In the genomic region with DNA sequence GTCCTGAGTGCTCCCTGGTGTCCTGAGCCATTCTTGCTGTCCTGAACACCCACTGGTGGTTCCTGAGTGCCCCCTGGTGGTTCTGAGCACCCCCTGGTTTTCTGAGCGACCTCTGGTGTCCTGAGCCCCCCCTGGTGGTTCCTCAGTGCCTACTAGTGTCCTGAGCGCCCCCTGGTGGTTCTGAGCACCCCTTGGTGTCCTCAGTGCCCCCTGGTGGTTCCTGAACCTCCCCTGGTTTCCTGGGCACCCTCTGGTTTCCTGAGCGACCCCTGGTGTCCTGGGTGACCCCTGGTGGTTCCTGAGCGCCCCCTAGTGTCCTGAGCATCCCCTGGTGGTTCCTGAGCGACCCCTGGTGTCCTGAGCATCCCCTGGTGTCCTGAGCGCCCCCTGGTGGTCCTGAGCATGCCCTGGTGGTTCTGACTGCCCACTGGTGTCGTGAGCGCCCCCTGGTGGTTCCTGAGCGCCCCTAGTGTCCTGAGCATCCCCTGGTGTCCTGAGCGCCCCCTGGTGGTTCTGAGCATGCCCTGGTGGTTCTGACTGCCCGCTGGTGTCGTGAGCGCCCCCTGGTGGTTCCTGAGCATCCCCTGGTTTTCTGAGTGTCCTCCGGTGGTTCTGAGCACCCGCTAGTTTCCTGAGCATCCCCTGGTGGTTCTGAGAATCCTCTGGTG, we compare ENCODE assay signal across 8 cellular contexts.
DNase-seq lines count a peak whose midpoint lies in the region; ATAC-seq, FAIRE-seq and TF ChIP-seq lines count a peak whose summit lies in the region.

No MANE protein-coding gene starts in this region.

- intact Hi-C loops in IMR-90 (cut with micrococcal nuclease) (no loop called here), dorsolateral prefrontal cortex (cut with DNase I) (loop anchor here in 1 of 2 donors (10.0 kb wide), 1 partner anchor 455 kb away; no protein-coding TSS in a partner anchor), pancreas (cut with DNase I) (no loop called here), esophagus squamous epithelium (cut with DNase I) (no loop called here)

- no peak overlapping the region for H2AK5ac ChIP-seq in IMR-90 (ENCODE audit: low read depth, low read length)

- CTCF ChIA-PET in CD8-positive, alpha-beta memory T cell (lab: Charles Lee) = interaction anchor here (0.8 kb wide), 1 partner anchor 25 kb away, joined by 4 read pairs; no protein-coding TSS in a partner anchor
- CTCF ChIA-PET in IMR-90 (lab: Yijun Ruan, JAX) = no interaction called here

- peak; percentile 66 for ATAC-seq in GM19463 (IDR thresholded peaks at IDR 0.05; ENCODE audit: unreplicated experiment)
- ATAC-seq in IMR-90 (ENCODE audit: low read depth) = no peak
- ATAC-seq in activated CD4-positive, CD25-positive, alpha-beta regulatory T cell treated with anti-CD3 and anti-CD28 coated beads, Interleukin-2, amount 50 U/mL, for 24 hours = peak; percentile 74 to 82
- ATAC-seq in pancreas = peak in 3 of 4 donors; percentile 44 to 71 (median 45)

- peak; percentile 63 to 85 (median 83) for DNase-seq in CD8-positive, alpha-beta memory T cell
- DNase-seq in IMR-90 (no peak), dorsolateral prefrontal cortex (peak in 2 of 10 donors; percentile 19 to 43), pancreas (peak in 5 of 6 donors; percentile 16 to 74 (median 55)), mesenteric fat pad (ENCODE audit: low spot score) (no peak), esophagus squamous epithelium (lab: John Stamatoyannopoulos, UW) (no peak)

- H2AK9ac ChIP-seq in IMR-90 (replicated peaks; ENCODE audit: low read depth, low read length, poor library complexity) = no peak overlapping the region

- H4K8ac ChIP-seq in IMR-90 (ENCODE audit: low read depth in 2 of 2, low read length in 2 of 2) = no peak overlapping the region

- no peaks in the 10 kb centered on the region for H3K27me3 ChIP-seq in CD8-positive, alpha-beta memory T cell (ENCODE audit: insufficient read depth, low read length, poor library complexity, severe bottlenecking)
- H3K27me3 ChIP-seq in IMR-90 (ENCODE audit: control insufficient read depth, insufficient read depth, low read length) (no peaks in the 10 kb centered on the region), dorsolateral prefrontal cortex (peaks cover 0 to 17% (median 0%) of the 10 kb centered on the region in 45 donors), pancreas (no peaks in the 10 kb centered on the region), esophagus squamous epithelium (no peaks in the 10 kb centered on the region)

- no peak overlapping the region for H3K9ac ChIP-seq in IMR-90 (ENCODE audit: low read depth, low read length)

- no peaks in the 10 kb centered on the region for H3K36me3 ChIP-seq in CD8-positive, alpha-beta memory T cell (ENCODE audit: insufficient read depth, low read length)
- H3K36me3 ChIP-seq in IMR-90 (ENCODE audit: control insufficient read depth, insufficient read depth, low read length) (no peaks in the 10 kb centered on the region), pancreas (no peaks in the 10 kb centered on the region), esophagus squamous epithelium (no peaks in the 10 kb centered on the region)

- peaks cover 25 to 44% (median 42%) of the 10 kb centered on the region in 3 donors for H3K4me1 Mint-ChIP-seq in CD8-positive, alpha-beta memory T cell

- no peak overlapping the region for H3K23ac ChIP-seq in IMR-90 (ENCODE audit: low read depth, low read length)

- peaks cover 28% of the 10 kb centered on the region for H3K4me1 ChIP-seq in CD8-positive, alpha-beta memory T cell (ENCODE audit: insufficient read depth, low read length)
- H3K4me1 ChIP-seq in IMR-90 (ENCODE audit: control insufficient read depth, insufficient read depth, low read length) = no peaks in the 10 kb centered on the region
- no peaks in the 10 kb centered on the region for H3K4me1 ChIP-seq in pancreas
- H3K4me1 ChIP-seq in esophagus squamous epithelium = no peaks in the 10 kb centered on the region

- H2BK20ac ChIP-seq in IMR-90 (ENCODE audit: low read depth, low read length) = no peak overlapping the region

- 47% methylated on average over 4 of the region's 15 CpGs; no CpG with 5 or more reads in 1 of the 2 experiments for WGBS in IMR-90 (ENCODE audit: extremely low coverage in 2 of 2, insufficient read length in 1 of 2), 2 experiments
- WGBS in pancreas, 2 donors = 62 to 63% methylated on average over 13 to 15 of the region's 15 CpGs
- 44 to 80% methylated on average over 2 to 5 of the region's 15 CpGs for WGBS in esophagus squamous epithelium, 2 donors

- no peak overlapping the region for H3K14ac ChIP-seq in IMR-90 (replicated peaks; ENCODE audit: low read depth, low read length)

- H4K5ac ChIP-seq in IMR-90 (ENCODE audit: low read depth, low read length) = no peak overlapping the region

- no peak overlapping the region for H3K27ac ChIP-seq in CD8-positive, alpha-beta memory T cell (ENCODE audit: low read depth, low read length)
- no peak overlapping the region for H3K27ac ChIP-seq in IMR-90 (ENCODE audit: insufficient read depth, low read length)
- H3K27ac ChIP-seq in dorsolateral prefrontal cortex = no peak overlapping the region
- no peak overlapping the region for H3K27ac ChIP-seq in pancreas
- no peak overlapping the region for H3K27ac ChIP-seq in esophagus squamous epithelium

- H3K27ac Mint-ChIP-seq in CD8-positive, alpha-beta memory T cell = peak overlapping the region in 3 of 8 donors; percentile 8 to 91 (median 66)

- no peak overlapping the region for H2BK15ac ChIP-seq in IMR-90 (ENCODE audit: low read depth, low read length)

- no peaks in the 10 kb centered on the region for H4K20me1 ChIP-seq in IMR-90 (ENCODE audit: insufficient read depth, low read length)

- H2BK120ac ChIP-seq in IMR-90 (ENCODE audit: low read depth, low read length) = no peak overlapping the region

- no peak overlapping the region for H3K4me2 ChIP-seq in IMR-90 (ENCODE audit: low read depth, low read length)

- H3K4me3 ChIP-seq in CD8-positive, alpha-beta memory T cell (ENCODE audit: low read length) = no peak overlapping the region
- no peak overlapping the region for H3K4me3 ChIP-seq in IMR-90 (ENCODE audit: insufficient read depth, low read depth, low read length)
- H3K4me3 ChIP-seq in dorsolateral prefrontal cortex = no peak overlapping the region
- no peak overlapping the region for H3K4me3 ChIP-seq in pancreas
- no peak overlapping the region for H3K4me3 ChIP-seq in esophagus squamous epithelium

- H3K9me3 Mint-ChIP-seq in CD8-positive, alpha-beta memory T cell = peaks cover 0 to 4% (median 0%) of the 10 kb centered on the region in 5 donors

- H3K4me3 Mint-ChIP-seq in CD8-positive, alpha-beta memory T cell = no peak overlapping the region

- H2AFZ ChIP-seq in IMR-90 (replicated peaks; ENCODE audit: low read length, poor library complexity) = no peak overlapping the region

- H3K4ac ChIP-seq in IMR-90 (ENCODE audit: low read depth, low read length) = no peak overlapping the region

- TF ChIP-seq CTCF in IMR-90 (conservative IDR thresholded peaks at IDR 0.05; ENCODE audit: low read depth, low read length) (peak; percentile 25; the same call in 1 of the 2 replicates), dorsolateral prefrontal cortex (IDR thresholded peaks at IDR 0.05 in 54 of 56, conservative IDR thresholded peaks at IDR 0.05 in 2 of 56; ENCODE audit: low read depth in 1 of 56, partially characterized antibody in 56 of 56) (peak in 40 of 56 donors; percentile 6 to 54 (median 33)), pancreas (IDR thresholded peaks at IDR 0.05) (peak in 1 of 4 donors; percentile 16), esophagus squamous epithelium (IDR thresholded peaks at IDR 0.05) (peak in 2 of 6 experiments; percentile 32 to 54)

- no peak overlapping the region for H3K18ac ChIP-seq in IMR-90 (ENCODE audit: low read depth, low read length)

- TF ChIP-seq POLR2A in IMR-90 (IDR thresholded peaks at IDR 0.05; ENCODE audit: low read depth, low read length) (no peak), esophagus squamous epithelium (IDR thresholded peaks at IDR 0.05) (no peak)

- H3K79me1 ChIP-seq in IMR-90 (ENCODE audit: low read depth in 1 of 2, low read length in 2 of 2) = no peaks in the 10 kb centered on the region

- FAIRE-seq in pancreas (lab: Jason Lieb, UNC) = no peak

- peaks cover 0 to 4% of the 10 kb centered on the region in 2 donors for H3K27me3 Mint-ChIP-seq in CD8-positive, alpha-beta memory T cell

- no peak overlapping the region for H4K91ac ChIP-seq in IMR-90 (ENCODE audit: insufficient read depth, low read depth, low read length)

- no peak for TF ChIP-seq RAD21 in IMR-90 (IDR thresholded peaks at IDR 0.05; ENCODE audit: low read length)

- H3K56ac ChIP-seq in IMR-90 (ENCODE audit: extremely low read depth, insufficient read depth, low read length) = no peak overlapping the region

- H3K9me3 ChIP-seq in CD8-positive, alpha-beta memory T cell (ENCODE audit: low read length) = no peaks in the 10 kb centered on the region
- peaks cover 6% of the 10 kb centered on the region; the same call in 1 of the 2 replicates for H3K9me3 ChIP-seq in IMR-90 (ENCODE audit: control insufficient read depth, insufficient read depth, low read length)
- H3K9me3 ChIP-seq in pancreas = no peaks in the 10 kb centered on the region
- peaks cover 0 to 4% (median 0%) of the 10 kb centered on the region in 3 donors for H3K9me3 ChIP-seq in esophagus squamous epithelium

- BruUV-seq in IMR-90 (replicated peaks; lab: Mats Ljungman, UMichigan) = no TSS peak

- in situ Hi-C loops in IMR-90 (cut with MboI; ENCODE audit: low sequenced_read_pairs) = no loop called here

- no peaks in the 10 kb centered on the region for H3K9me1 ChIP-seq in IMR-90 (ENCODE audit: insufficient read depth, low read length)

- POLR2A ChIA-PET in CD8-positive, alpha-beta memory T cell (lab: Charles Lee) = no interaction called here
- POLR2A ChIA-PET in IMR-90 (lab: Charles Lee; ENCODE audit: unreplicated experiment) = no interaction called here

- no peaks in the 10 kb centered on the region for H3K36me3 Mint-ChIP-seq in CD8-positive, alpha-beta memory T cell

- dilution Hi-C loops in IMR-90 (cut with HindIII; ENCODE audit: low sequenced_read_pairs, unreplicated experiment) = no loop called here

- H2BK5ac ChIP-seq in IMR-90 (ENCODE audit: low read depth, low read length, poor library complexity, severe bottlenecking) = no peak overlapping the region

TF ChIP-seq in IMR-90, 13 proteins besides CTCF, POLR2A, EP300 and RAD21:
- TF ChIP-seq MAZ (IDR thresholded peaks at IDR 0.05; ENCODE audit: borderline replicate concordance, low read depth, low read length) = no peak
- TF ChIP-seq MXI1 (IDR thresholded peaks at IDR 0.05; ENCODE audit: borderline replicate concordance, low read depth, low read length) = no peak
- TF ChIP-seq RFX5 (IDR thresholded peaks at IDR 0.05; ENCODE audit: low read depth, low read length) = no peak

Comparison
In these comparisons a context has a peak if more than half of its experiments do, and no peak if none do; other contexts are left out.
1. DNase-seq: peak in CD8-positive, alpha-beta memory T cell (5 of 5) and pancreas (5 of 6); none in IMR-90 (single experiment), mesenteric fat pad (single experiment) and esophagus squamous epithelium (single experiment).